Comparison of ENCODE assay signal across 9 cellular contexts in the genomic region with DNA sequence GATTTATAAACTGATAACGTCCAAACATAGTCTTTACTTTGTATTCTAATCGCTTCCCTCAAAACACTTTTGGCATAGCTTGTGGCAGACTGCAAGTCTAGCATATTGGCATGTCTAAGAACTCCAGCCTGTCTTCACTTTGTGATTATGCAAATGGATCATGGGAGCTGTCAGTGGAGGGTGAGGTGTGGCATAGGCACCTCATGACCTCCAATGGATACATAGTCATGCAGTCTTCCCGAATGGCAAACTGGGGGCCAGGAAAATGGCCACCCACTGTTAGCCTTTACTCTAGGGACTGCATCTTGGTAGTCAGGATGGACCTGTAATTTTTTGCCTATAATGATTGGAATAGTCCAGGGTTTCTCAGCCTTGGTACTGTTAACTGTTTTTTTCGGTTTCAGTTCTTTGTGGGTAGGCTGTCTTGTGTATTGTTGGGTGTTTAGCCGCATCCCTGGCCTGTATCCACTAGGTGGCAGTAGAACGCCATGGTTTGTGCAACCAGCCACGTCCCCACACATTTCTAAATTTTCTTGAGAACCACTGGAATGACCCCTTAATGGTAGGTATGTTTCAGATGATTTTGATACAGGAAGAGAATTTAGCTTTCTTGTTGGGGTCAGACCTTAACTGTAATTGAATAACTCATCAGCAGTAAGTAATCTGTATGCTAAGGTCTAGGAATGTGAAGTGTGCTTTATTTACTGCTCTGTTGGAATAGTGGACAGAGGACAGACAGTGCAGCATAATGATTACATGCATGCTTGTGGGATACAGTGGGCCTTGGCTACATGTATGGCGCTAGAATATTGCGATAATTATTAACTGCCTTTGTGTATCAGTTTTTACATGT. TPM values are rescaled to one million over a fixed set of nuclear protein-coding genes. Genes with fewer than 3 reads are reported as not detected.
A peak's percentile ranks its signal among the peaks of the same experiment; 100 is the strongest.
DNase-seq lines count a peak whose midpoint lies in the region; ATAC-seq and TF ChIP-seq lines count a peak whose summit lies in the region.
"Had no signal": no experiment of that assay in that cellular context is flagged by ENCODE, and none has a peak within 500 bp of the region (broad histone marks: within the 10 kb centered on the region; RNA-seq: fewer than 3 reads in every experiment).

No MANE protein-coding gene starts in this region.

- no peaks in the 10 kb centered on the region for H3K4me1 ChIP-seq in Panc1 (ENCODE audit: control insufficient read depth, insufficient read depth, low read length)

- peak; percentile 80 for ATAC-seq in GM19463 (IDR thresholded peaks at IDR 0.05; ENCODE audit: unreplicated experiment)
- ATAC-seq in HG03565 (IDR thresholded peaks at IDR 0.05; ENCODE audit: unreplicated experiment) = peak; percentile 86
- ATAC-seq in Panc1 = peak; percentile 90

- peak overlapping the region; percentile 31 for H3K4me3 Mint-ChIP-seq in Calu3 (ENCODE audit: low read depth, unreplicated experiment)
- H3K4me3 Mint-ChIP-seq in neural crest cell = no peak overlapping the region
- H3K4me3 Mint-ChIP-seq in stimulated activated naive CD8-positive, alpha-beta T cell treated with anti-CD3 and anti-CD28 coated beads, Interleukin-15, Interleukin-2, amounts not matched to agents 100 ng/mL and 50 ng/mL, for 24 hours = peak overlapping the region; percentile 17

- H3K27ac Mint-ChIP-seq in Calu3 (ENCODE audit: unreplicated experiment) = peak overlapping the region; percentile 7
- no peak overlapping the region for H3K27ac Mint-ChIP-seq in neural crest cell (ENCODE audit: unreplicated experiment)
- peak overlapping the region; percentile 88 for H3K27ac Mint-ChIP-seq in stimulated activated naive CD8-positive, alpha-beta T cell treated with anti-CD3 and anti-CD28 coated beads, Interleukin-15, Interleukin-2, amounts not matched to agents 100 ng/mL and 50 ng/mL, for 24 hours

- no peaks in the 10 kb centered on the region for H3K36me3 Mint-ChIP-seq in Calu3 (ENCODE audit: insufficient read depth, unreplicated experiment)
- H3K36me3 Mint-ChIP-seq in neural crest cell (ENCODE audit: low read depth) = peaks cover 3% of the 10 kb centered on the region
- H3K36me3 Mint-ChIP-seq in stimulated activated naive CD8-positive, alpha-beta T cell treated with anti-CD3 and anti-CD28 coated beads, Interleukin-15, Interleukin-2, amounts not matched to agents 100 ng/mL and 50 ng/mL, for 24 hours (ENCODE audit: low read depth) = no peaks in the 10 kb centered on the region

- TF ChIP-seq CTCF in Calu3 (IDR thresholded peaks at IDR 0.05; ENCODE audit: unreplicated experiment) = peak; percentile 94
- peak; percentile 94 for TF ChIP-seq CTCF in Panc1 (IDR thresholded peaks at IDR 0.05)
- peak; percentile 96 for TF ChIP-seq CTCF in neural crest cell (conservative IDR thresholded peaks at IDR 0.05)

- POLR2A ChIA-PET in Panc1 (lab: Charles Lee) = no interaction called here

- no peaks in the 10 kb centered on the region for H3K27me3 ChIP-seq in Panc1 (ENCODE audit: control insufficient read depth, insufficient read depth, low read length)

- H3K4me1 Mint-ChIP-seq in Calu3 (ENCODE audit: low read depth, unreplicated experiment) (peaks cover 23% of the 10 kb centered on the region), neural crest cell (peaks cover 18% of the 10 kb centered on the region)
- H3K4me1 Mint-ChIP-seq in stimulated activated naive CD8-positive, alpha-beta T cell treated with anti-CD3 and anti-CD28 coated beads, Interleukin-15, Interleukin-2, amounts not matched to agents 100 ng/mL and 50 ng/mL, for 24 hours (ENCODE audit: low read depth) = peaks cover 67% of the 10 kb centered on the region

- H3K4me3 ChIP-seq in Panc1 (ENCODE audit: low read depth in 2 of 2, low read length in 2 of 2) = no peak overlapping the region

- no peaks in the 10 kb centered on the region for H3K9me3 Mint-ChIP-seq in Calu3 (ENCODE audit: low read depth, unreplicated experiment)
- H3K9me3 Mint-ChIP-seq in neural crest cell = peaks cover 3% of the 10 kb centered on the region
- H3K9me3 Mint-ChIP-seq in stimulated activated naive CD8-positive, alpha-beta T cell treated with anti-CD3 and anti-CD28 coated beads, Interleukin-15, Interleukin-2, amounts not matched to agents 100 ng/mL and 50 ng/mL, for 24 hours = no peaks in the 10 kb centered on the region

- no peaks in the 10 kb centered on the region for H3K9me3 ChIP-seq in Panc1 (ENCODE audit: control insufficient read depth, insufficient read depth, low read depth, low read length)

- H3K27ac ChIP-seq in Panc1 (ENCODE audit: low read length) = no peak overlapping the region

- BruUV-seq in Calu3 (replicated peaks; lab: Mats Ljungman, UMichigan) (no TSS peak), Panc1 (replicated peaks; lab: Mats Ljungman, UMichigan) (no TSS peak)

- peak; percentile 85 for DNase-seq in Calu3
- DNase-seq in Panc1 (ENCODE audit: low read depth, low spot score) = peak; percentile 63
- DNase-seq in activated T-helper 1 cell treated with Interleukin-2 at 50 U/mL for 16 hours (ENCODE audit: low read depth) = peak; percentile 54
- peak; percentile 89 for DNase-seq in fibroblast of peridontal ligament (ENCODE audit: extremely low read depth)
- peak; percentile 74 for DNase-seq in neural crest cell (ENCODE audit: low read depth, low spot score)

- in situ Hi-C loops in Panc1 (cut with HindIII; ENCODE audit: low pct_unique_long_range_greater_than_20kb, low sequenced_read_pairs) = no loop called here

- no peaks in the 10 kb centered on the region for H3K27me3 Mint-ChIP-seq in Calu3 (ENCODE audit: unreplicated experiment)
- no peaks in the 10 kb centered on the region for H3K27me3 Mint-ChIP-seq in neural crest cell (ENCODE audit: low read depth)
- no peaks in the 10 kb centered on the region for H3K27me3 Mint-ChIP-seq in stimulated activated naive CD8-positive, alpha-beta T cell treated with anti-CD3 and anti-CD28 coated beads, Interleukin-15, Interleukin-2, amounts not matched to agents 100 ng/mL and 50 ng/mL, for 24 hours

- H3K36me3 ChIP-seq in Panc1 (ENCODE audit: control insufficient read depth, insufficient read depth, low read length) = no peaks in the 10 kb centered on the region

- CTCF ChIA-PET in Calu3 (lab: Charles Lee) = interaction anchor here (0.8 to 1.9 kb wide), 9 partner anchors 8 to 59 kb away, joined by 3 to 7 read pairs (median 3); no protein-coding TSS in a partner anchor
- CTCF ChIA-PET in Panc1 (lab: Charles Lee) = interaction anchor here (0.6 to 0.8 kb wide), 3 partner anchors 36 to 54 kb away, joined by 3 to 7 read pairs (median 3); no protein-coding TSS in a partner anchor

- intact Hi-C loops in Calu3 (cut with micrococcal nuclease; ENCODE audit: unreplicated experiment) (loop anchor here (1.0 to 10.0 kb wide), 7 partner anchors 56 to 1247 kb away; no protein-coding TSS in a partner anchor), Panc1 (cut with micrococcal nuclease; ENCODE audit: unreplicated experiment) (loop anchor here (1.0 kb wide), 2 partner anchors 56 to 612 kb away; no protein-coding TSS in a partner anchor)

RNA-seq across cellular contexts. Expression of a gene that starts 24.6 kb away (rescaled TPM):
- not detected in 2 replicates for total RNA-seq in Calu3 (2022)
- total RNA-seq in Panc1 (2021; ENCODE audit: unreplicated experiment) = not detected
- not detected for polyA plus RNA-seq in Panc1 (2012; ENCODE audit: insufficient read length)
- not detected in 2 replicates for total RNA-seq in neural crest cell
- total RNA-seq: temporal lobe had no signal

RNA-seq across cellular contexts. Expression of a gene that starts 50.7 kb away (rescaled TPM):
- total RNA-seq in Calu3 (2022) (not detected in 2 replicates), Panc1 (2021; ENCODE audit: unreplicated experiment) (not detected), neural crest cell (not detected in 2 replicates)
- not detected for polyA plus RNA-seq in Panc1 (2012; ENCODE audit: insufficient read length)
